In genomic region chr5:69305512-69305911, GRCh38 we compare ENCODE assay signal across 1 cellular context.
TF ChIP-seq lines count a peak whose summit lies in the region.

No MANE protein-coding gene starts in this region.

TF ChIP-seq in K562, 482 proteins besides CTCF, POLR2A, EP300 and RAD21 (continued from another document and continues in another):
- TF ChIP-seq BRF2 (IDR thresholded peaks at IDR 0.05; ENCODE audit: borderline replicate concordance, insufficient read depth, insufficient read length) (no peak), ELF2 (CRISPR knock-in tag; IDR thresholded peaks at IDR 0.05) (no peak), ZNF695 (CRISPR knock-in tag; IDR thresholded peaks at IDR 0.05) (no peak), SREBF1 (IDR thresholded peaks at IDR 0.05; ENCODE audit: borderline replicate concordance, low read depth, low read length) (no peak), FUS (optimal IDR thresholded peaks at IDR 0.05; ENCODE audit: low read depth, low read length) (no peak), ZNF583 (CRISPR knock-in tag; IDR thresholded peaks at IDR 0.05) (no peak), ZBTB7A (IDR thresholded peaks at IDR 0.05; ENCODE audit: borderline replicate concordance, control insufficient read depth, low read depth, low read length) (peak; percentile 70), POLR2H (tag; IDR thresholded peaks at IDR 0.05; ENCODE audit: low read depth) (no peak), RHOXF2B (CRISPR knock-in tag; conservative IDR thresholded peaks at IDR 0.05) (no peak), RUNX1 (IDR thresholded peaks at IDR 0.05; ENCODE audit: low read depth) (no peak), SIRT6 (IDR thresholded peaks at IDR 0.05; ENCODE audit: low read depth, low read length) (no peak), MYBL2 (IDR thresholded peaks at IDR 0.05; ENCODE audit: low read depth) (no peak), MYBL2 (CRISPR knock-in tag; IDR thresholded peaks at IDR 0.05; ENCODE audit: borderline replicate concordance) (no peak), ZNF79 (CRISPR knock-in tag; IDR thresholded peaks at IDR 0.05; ENCODE audit: low read depth) (no peak), POLR2AphosphoS5 (IDR thresholded peaks at IDR 0.05; ENCODE audit: control insufficient read depth, insufficient read depth, low read depth, low read length) (peak; percentile 30; the same call in 1 of the 2 replicates), FOXM1 (IDR thresholded peaks at IDR 0.05; ENCODE audit: low read depth) (no peak), FOXM1 (CRISPR knock-in tag; IDR thresholded peaks at IDR 0.05; ENCODE audit: low read depth) (no peak), POLR2G (IDR thresholded peaks at IDR 0.05; ENCODE audit: low read depth, low read length) (no peak), GABPB1 (CRISPR knock-in tag; IDR thresholded peaks at IDR 0.05) (no peak), TEAD2 (tag; IDR thresholded peaks at IDR 0.05) (no peak), NFXL1 (CRISPR knock-in tag; IDR thresholded peaks at IDR 0.05) (no peak), ZEB2 (IDR thresholded peaks at IDR 0.05) (peak; percentile 35; the same call in 1 of the 2 replicates), KDM2B (CRISPR knock-in tag; IDR thresholded peaks at IDR 0.05) (no peak), TAL1 (IDR thresholded peaks at IDR 0.05) (peak; percentile 78), ARHGAP35 (IDR thresholded peaks at IDR 0.05; ENCODE audit: partially characterized antibody) (no peak), FOXO4 (CRISPR knock-in tag; IDR thresholded peaks at IDR 0.05) (no peak), DEAF1 (CRISPR knock-in tag; IDR thresholded peaks at IDR 0.05) (no peak), GMEB1 (CRISPR knock-in tag; IDR thresholded peaks at IDR 0.05) (no peak), TBL1XR1 (IDR thresholded peaks at IDR 0.05; ENCODE audit: low read length in 2 of 2) (no peak), FOXP4 (CRISPR knock-in tag; IDR thresholded peaks at IDR 0.05; ENCODE audit: borderline replicate concordance) (no peak), USF2 (CRISPR knock-in tag; IDR thresholded peaks at IDR 0.05) (no peak), SRF (CRISPR knock-in tag; IDR thresholded peaks at IDR 0.05) (no peak), ZNF280B (CRISPR knock-in tag; IDR thresholded peaks at IDR 0.05) (no peak), HDAC1 (IDR thresholded peaks at IDR 0.05) (no peak), TEAD4 (IDR thresholded peaks at IDR 0.05; ENCODE audit: low read length) (peak; percentile 75), TEAD4 (CRISPR knock-in tag; IDR thresholded peaks at IDR 0.05; ENCODE audit: borderline replicate concordance) (no peak), CEBPB (tag; IDR thresholded peaks at IDR 0.05) (peak; percentile 90), ZNF41 (CRISPR knock-in tag; conservative IDR thresholded peaks at IDR 0.05) (no peak), KDM1A (IDR thresholded peaks at IDR 0.05) (no peak), MAFK (IDR thresholded peaks at IDR 0.05; ENCODE audit: low read length) (no peak), STAG1 (CRISPR knock-in tag; IDR thresholded peaks at IDR 0.05; ENCODE audit: borderline replicate concordance) (no peak), ARID3A (IDR thresholded peaks at IDR 0.05; ENCODE audit: borderline replicate concordance, low read depth, low read length) (no peak), ZNF197 (CRISPR knock-in tag; IDR thresholded peaks at IDR 0.05; ENCODE audit: low read depth) (no peak), ZNF324 (CRISPR knock-in tag; IDR thresholded peaks at IDR 0.05) (no peak), HBP1 (CRISPR knock-in tag; IDR thresholded peaks at IDR 0.05) (no peak), ILF3 (IDR thresholded peaks at IDR 0.05; ENCODE audit: borderline replicate concordance) (no peak), ZNF512 (tag; IDR thresholded peaks at IDR 0.05) (no peak), STAT5A (IDR thresholded peaks at IDR 0.05; ENCODE audit: borderline replicate concordance, low read length) (peak; percentile 35; the same call in 1 of the 2 replicates), PRDM10 (IDR thresholded peaks at IDR 0.05; ENCODE audit: partially characterized antibody) (no peak), GABPB2 (CRISPR knock-in tag; conservative IDR thresholded peaks at IDR 0.05) (no peak)
